In genomic region chr17:3004150-3004801, GRCh38 we compare ENCODE assay signal across 8 cellular contexts. TPM values are rescaled to one million over a fixed set of nuclear protein-coding genes. Genes with fewer than 3 reads are reported as not detected.
A peak's percentile ranks its signal among the peaks of the same experiment; 100 is the strongest.
DNase-seq lines count a peak whose midpoint lies in the region; ATAC-seq and TF ChIP-seq lines count a peak whose summit lies in the region.

No MANE protein-coding gene starts in this region.

- no peaks in the 10 kb centered on the region for H3K9me3 Mint-ChIP-seq in activated CD8-positive, alpha-beta memory T cell treated with anti-CD3 and anti-CD28 coated beads, Interleukin-2, amount 10 ng/mL, durations not matched to agents 7 days and 5 days (ENCODE audit: low read depth)

- H3K36me3 ChIP-seq in H7 (replicated peaks; ENCODE audit: control insufficient read depth, insufficient read depth, low read length) (peaks cover 31% of the 10 kb centered on the region), mucosa of stomach (ENCODE audit: control insufficient read depth, insufficient read depth, low read length) (peaks cover 14% of the 10 kb centered on the region)

- H3K27me3 Mint-ChIP-seq in activated CD8-positive, alpha-beta memory T cell treated with anti-CD3 and anti-CD28 coated beads, Interleukin-2, amount 10 ng/mL, durations not matched to agents 7 days and 5 days: no peaks in the 10 kb centered on the region

- no peak overlapping the region for H3K4me3 Mint-ChIP-seq in activated CD8-positive, alpha-beta memory T cell treated with anti-CD3 and anti-CD28 coated beads, Interleukin-2, amount 10 ng/mL, durations not matched to agents 7 days and 5 days

- peak overlapping the region; percentile 24 for H3K4me3 ChIP-seq in AG10803 (ENCODE audit: low read length)
- H3K4me3 ChIP-seq in H7 (ENCODE audit: insufficient read depth, low read depth, low read length): no peak overlapping the region
- no peak overlapping the region for H3K4me3 ChIP-seq in epithelial cell of esophagus (ENCODE audit: low read length)
- peak overlapping the region; percentile 7 for H3K4me3 ChIP-seq in mucosa of stomach (ENCODE audit: low read length)

- no peak overlapping the region for H3K27ac Mint-ChIP-seq in activated CD8-positive, alpha-beta memory T cell treated with anti-CD3 and anti-CD28 coated beads, Interleukin-2, amount 10 ng/mL, durations not matched to agents 7 days and 5 days

- TF ChIP-seq CTCF in AG10803 (conservative IDR thresholded peaks at IDR 0.05; ENCODE audit: low read length) (no peak), epithelial cell of esophagus (IDR thresholded peaks at IDR 0.05; ENCODE audit: insufficient read depth, low read depth, low read length, missing control alignments) (no peak)

- H3K4me1 ChIP-seq in mucosa of stomach (ENCODE audit: control insufficient read depth, insufficient read depth, low read length): peaks cover 27% of the 10 kb centered on the region

- peaks cover 3% of the 10 kb centered on the region for H3K4me1 Mint-ChIP-seq in activated CD8-positive, alpha-beta memory T cell treated with anti-CD3 and anti-CD28 coated beads, Interleukin-2, amount 10 ng/mL, durations not matched to agents 7 days and 5 days

- peak; percentile 91 for DNase-seq in AG10803 (ENCODE audit: low read depth)
- peak; percentile 54 for DNase-seq in H7
- DNase-seq in NCI-H460 (ENCODE audit: extremely low read depth, low read depth): peak; percentile 89
- no peak for DNase-seq in activated CD8-positive, alpha-beta memory T cell treated with anti-CD3 and anti-CD28 coated beads, Interleukin-2, amount 10 ng/mL, durations not matched to agents 7 days and 5 days
- peak; percentile 96 for DNase-seq in epithelial cell of esophagus (ENCODE audit: low read depth)
- peak; percentile 17 to 25 for DNase-seq in stimulated activated CD8-positive, alpha-beta memory T cell treated with anti-CD3 and anti-CD28 coated beads, Interleukin-7, amount 100 ng/mL, for 1 hour (ENCODE audit: low read depth in 2 of 2)
- DNase-seq in amniotic stem cell (lab: John Stamatoyannopoulos, UW): no peak

- ATAC-seq in activated CD8-positive, alpha-beta memory T cell treated with anti-CD3 and anti-CD28 coated beads, Interleukin-2, amount 10 ng/mL, durations not matched to agents 7 days and 5 days: peak; percentile 20

- CTCF ChIA-PET in activated CD8-positive, alpha-beta memory T cell treated with anti-CD3 and anti-CD28 coated beads, Interleukin-2, amount 10 ng/mL, durations not matched to agents 7 days and 5 days (lab: Charles Lee): interaction anchor here (0.8 kb wide), 1 partner anchor 9 kb away, joined by 3 read pairs; no protein-coding TSS in a partner anchor

- H3K9ac ChIP-seq in mucosa of stomach (ENCODE audit: low read length): peak overlapping the region; percentile 78

- H3K27me3 ChIP-seq in H7 (ENCODE audit: control insufficient read depth, insufficient read depth, low read length): no peaks in the 10 kb centered on the region
- H3K27me3 ChIP-seq in mucosa of stomach (ENCODE audit: control insufficient read depth, insufficient read depth, low read length): no peaks in the 10 kb centered on the region

- no peaks in the 10 kb centered on the region for H3K36me3 Mint-ChIP-seq in activated CD8-positive, alpha-beta memory T cell treated with anti-CD3 and anti-CD28 coated beads, Interleukin-2, amount 10 ng/mL, durations not matched to agents 7 days and 5 days

- no peaks in the 10 kb centered on the region for H3K9me3 ChIP-seq in mucosa of stomach (ENCODE audit: control insufficient read depth, low read length)

RNA-seq across cellular contexts. Expression of gene OR1D5, which starts 59.1 kb away (rescaled TPM):
- not detected in 2 replicates for total RNA-seq in H7 (2014; rRNA removed; shearing (Covaris generic))
- not detected in 2 replicates for total RNA-seq in NCI-H460 (2014; rRNA removed; shearing (Covaris generic))
- polyA plus RNA-seq in NCI-H460 (2014; cell fraction: nucleus; rRNA removed): not detected in 2 replicates
- total RNA-seq in activated CD8-positive, alpha-beta memory T cell treated with anti-CD3 and anti-CD28 coated beads, Interleukin-2, amount 10 ng/mL, durations not matched to agents 7 days and 5 days: not detected

Comparison
In these comparisons a context has a peak if more than half of its experiments do, and no peak if none do; other contexts are left out.
1. DNase-seq: peak in AG10803 (single experiment), H7 (single experiment), NCI-H460 (single experiment), epithelial cell of esophagus (single experiment) and stimulated activated CD8-positive, alpha-beta memory T cell treated with anti-CD3 and anti-CD28 coated beads, Interleukin-7, amount 100 ng/mL, for 1 hour (2 of 2); none in activated CD8-positive, alpha-beta memory T cell treated with anti-CD3 and anti-CD28 coated beads, Interleukin-2, amount 10 ng/mL, durations not matched to agents 7 days and 5 days (single experiment) and amniotic stem cell (single experiment).
2. H3K4me3 ChIP-seq: peak in AG10803 (single experiment) and mucosa of stomach (single experiment); none in H7 (single experiment) and epithelial cell of esophagus (single experiment).